ENCODE assay signal across 9 cellular contexts in genomic region chr3:184186902-184187207, GRCh38. TPM values are rescaled to one million over a fixed set of nuclear protein-coding genes. Genes with fewer than 3 reads are reported as not detected.
DNase-seq lines count a peak whose midpoint lies in the region; ATAC-seq and TF ChIP-seq lines count a peak whose summit lies in the region.
"Had no signal": no experiment of that assay in that cellular context is flagged by ENCODE, and none has a peak within 500 bp of the region (broad histone marks: within the 10 kb centered on the region; RNA-seq: fewer than 3 reads in every experiment).

No MANE protein-coding gene starts in this region.

- TF ChIP-seq RAD21 in liver (IDR thresholded peaks at IDR 0.05), result no peak

- H3K9me3 Mint-ChIP-seq in activated T-cell treated with anti-CD3 and anti-CD28 coated beads, Interleukin-2, amount 50 U/mL, for 4 hours, result no peaks in the 10 kb centered on the region

- no peak for TF ChIP-seq POLR2A in adrenal gland (IDR thresholded peaks at IDR 0.05)
- no peak for TF ChIP-seq POLR2A in thyroid gland (IDR thresholded peaks at IDR 0.05)

- H3K27me3 ChIP-seq in adrenal gland (no peaks in the 10 kb centered on the region), liver (ENCODE audit: control insufficient read depth in 4 of 4, insufficient read depth in 4 of 4, low read length in 3 of 4) (no peaks in the 10 kb centered on the region), thyroid gland (no peaks in the 10 kb centered on the region)

- H3K27ac ChIP-seq in adrenal gland (peak overlapping the region; percentile 35 to 92 (median 87)), liver (ENCODE audit: low read depth in 1 of 2, low read length in 2 of 2) (peak overlapping the region in 1 of 2 donors; percentile 80), thyroid gland (peak overlapping the region in 1 of 3 donors; percentile 65)

- DNase-seq in activated T-cell treated with anti-CD3 and anti-CD28 coated beads, Interleukin-2, amount 50 U/mL, for 4 hours, result no peak
- DNase-seq in activated T-cell treated with anti-CD3 and anti-CD28 coated beads for 4 hours (no peak), adrenal gland (no peak), thyroid gland (no peak), NCI-H1436 (lab: John Stamatoyannopoulos, UW) (no peak), mucosa of gallbladder (ENCODE audit: low spot score) (no peak)

- H3K36me3 Mint-ChIP-seq in activated T-cell treated with anti-CD3 and anti-CD28 coated beads, Interleukin-2, amount 50 U/mL, for 4 hours (ENCODE audit: insufficient read depth), result peaks cover 42% of the 10 kb centered on the region

- 0 to 12% (median 8%) methylated on average over 1 to 3 of the region's 3 CpGs for WGBS in adrenal gland, 4 donors
- WGBS in liver, result 10% methylated on average over 3 of the region's 3 CpGs
- WGBS in thyroid gland, 2 donors, result 18 to 24% methylated on average over 3 of the region's 3 CpGs

- peaks cover 33% of the 10 kb centered on the region for H3K4me1 Mint-ChIP-seq in activated T-cell treated with anti-CD3 and anti-CD28 coated beads, Interleukin-2, amount 50 U/mL, for 4 hours (ENCODE audit: low read depth)

- peaks cover 24 to 52% of the 10 kb centered on the region in 2 donors for H3K4me1 ChIP-seq in adrenal gland (replicated peaks in 1 of 2)
- H3K4me1 ChIP-seq in liver (ENCODE audit: control insufficient read depth in 4 of 4, insufficient read depth in 4 of 4, low read length in 3 of 4), result peaks cover 2 to 25% (median 21%) of the 10 kb centered on the region in 4 donors
- H3K4me1 ChIP-seq in thyroid gland, result peaks cover 17 to 19% of the 10 kb centered on the region in 2 donors

- H3K9me3 ChIP-seq in adrenal gland (replicated peaks in 1 of 3) (no peaks in the 10 kb centered on the region), liver (ENCODE audit: control insufficient read depth in 4 of 4, low read length in 3 of 4) (no peaks in the 10 kb centered on the region), thyroid gland (no peaks in the 10 kb centered on the region)

- peak overlapping the region; percentile 36 to 95 for H3K9ac ChIP-seq in liver (ENCODE audit: low read depth in 1 of 2, low read length in 2 of 2)

- ATAC-seq in activated T-cell treated with anti-CD3 and anti-CD28 coated beads, Interleukin-2, amount 50 U/mL, for 4 hours, result no peak
- no peak for ATAC-seq in GM19455 (IDR thresholded peaks at IDR 0.05; ENCODE audit: unreplicated experiment)

- H3K36me3 ChIP-seq in adrenal gland (replicated peaks in 1 of 2), result peaks cover 0 to 75% of the 10 kb centered on the region in 2 donors
- H3K36me3 ChIP-seq in liver (ENCODE audit: control insufficient read depth in 4 of 4, insufficient read depth in 3 of 4, low read depth in 1 of 4, low read length in 3 of 4), result peaks cover 25 to 62% (median 58%) of the 10 kb centered on the region in 4 donors
- H3K36me3 ChIP-seq in thyroid gland, result peaks cover 45 to 48% of the 10 kb centered on the region in 2 donors

- H3K4me3 Mint-ChIP-seq in activated T-cell treated with anti-CD3 and anti-CD28 coated beads, Interleukin-2, amount 50 U/mL, for 4 hours, result peak overlapping the region; percentile 99

- H3K4me3 ChIP-seq in adrenal gland (peak overlapping the region in 3 of 4 donors; percentile 56 to 61 (median 61)), liver (ENCODE audit: low read depth in 1 of 3, low read length in 3 of 3) (peak overlapping the region; percentile 62 to 99 (median 72)), thyroid gland (replicated peaks in 1 of 3) (peak overlapping the region; percentile 46 to 91 (median 56))

- intact Hi-C loops in adrenal gland (cut with DNase I), result no loop called here
- intact Hi-C loops in thyroid gland (cut with DNase I), result loop anchor here (5.0 kb wide), 1 partner anchor 55 kb away; no protein-coding TSS in a partner anchor

- no peaks in the 10 kb centered on the region for H3K27me3 Mint-ChIP-seq in activated T-cell treated with anti-CD3 and anti-CD28 coated beads, Interleukin-2, amount 50 U/mL, for 4 hours (ENCODE audit: low read depth)

- TF ChIP-seq CTCF in adrenal gland (IDR thresholded peaks at IDR 0.05), result no peak
- TF ChIP-seq CTCF in liver (IDR thresholded peaks at IDR 0.05; ENCODE audit: low read depth, low read length, missing input control), result no peak
- no peak for TF ChIP-seq CTCF in thyroid gland (IDR thresholded peaks at IDR 0.05)

TF ChIP-seq in liver, 16 proteins besides CTCF, POLR2A, EP300 and RAD21:
- TF ChIP-seq RXRA (IDR thresholded peaks at IDR 0.05) (no peak), YY1 (IDR thresholded peaks at IDR 0.05) (no peak), NR2F2 (IDR thresholded peaks at IDR 0.05) (no peak), JUND (IDR thresholded peaks at IDR 0.05) (no peak), GABPA (IDR thresholded peaks at IDR 0.05 in 1 of 2, conservative IDR thresholded peaks at IDR 0.05 in 1 of 2) (no peak), MAX (IDR thresholded peaks at IDR 0.05) (no peak), TAF1 (conservative IDR thresholded peaks at IDR 0.05) (no peak), HNF4A (conservative IDR thresholded peaks at IDR 0.05) (no peak), FOXA2 (IDR thresholded peaks at IDR 0.05) (no peak), ZBTB33 (IDR thresholded peaks at IDR 0.05) (no peak), HNF4G (IDR thresholded peaks at IDR 0.05) (no peak)
TF ChIP-seq in liver: peak in this region for 0.

RNA-seq across cellular contexts. Expression of gene ABCF3, which starts 0.9 kb away (rescaled TPM):
- total RNA-seq in activated T-cell treated with anti-CD3 and anti-CD28 coated beads, Interleukin-2, amount 50 U/mL, for 4 hours, result 10 to 100 TPM; 79.7 to 91.2 (median 84.4) TPM
- total RNA-seq in adrenal gland (100 to 1,000 TPM; 123 to 292 (median 182) TPM), liver (10 to 100 TPM; 28.1 to 59.2 TPM), thyroid gland (10 to 100 TPM; 51.1 to 83.4 (median 72.6) TPM), mucosa of gallbladder (77.4 TPM)
- polyA plus RNA-seq in adrenal gland (100 to 1,000 TPM; 189 to 353 (median 289) TPM), liver (10 to 100 TPM; 29.7 to 37.8 TPM)

RNA-seq across cellular contexts. Expression of gene AP2M1, which starts 12.2 kb away (rescaled TPM):
- total RNA-seq in activated T-cell treated with anti-CD3 and anti-CD28 coated beads, Interleukin-2, amount 50 U/mL, for 4 hours, result 100 to 1,000 TPM; 242 to 255 (median 251) TPM
- total RNA-seq in adrenal gland (100 to 1,000 TPM; 305 to 700 (median 595) TPM), liver (100 to 1,000 TPM; 114 to 200 TPM), thyroid gland (100 to 1,000 TPM; 180 to 302 (median 212) TPM), mucosa of gallbladder (322 TPM)
- polyA plus RNA-seq in adrenal gland (100 to 1,000 TPM; 250 to 882 (median 362) TPM), liver (100 to 1,000 TPM in 1 of 2 donors, 10 to 100 TPM in 1; 71.9 to 155 TPM)

RNA-seq across cellular contexts. Expression of gene DVL3, which starts 31.7 kb away (rescaled TPM):
- 10 to 100 TPM; 38.7 to 46.4 (median 40.3) TPM for total RNA-seq in activated T-cell treated with anti-CD3 and anti-CD28 coated beads, Interleukin-2, amount 50 U/mL, for 4 hours
- total RNA-seq in adrenal gland, result 10 to 100 TPM; 39.4 to 94.1 (median 65.6) TPM
- polyA plus RNA-seq in adrenal gland, result 10 to 100 TPM; 45.8 to 92.9 (median 69.8) TPM
- total RNA-seq in liver, result 10 to 100 TPM; 19.2 to 26.3 TPM
- 10 to 100 TPM in 1 of 2 donors, 1 to 10 TPM in 1; 8.6 to 15.7 TPM for polyA plus RNA-seq in liver
- total RNA-seq in thyroid gland, result 100 to 1,000 TPM in 1 of 4 donors, 10 to 100 TPM in 3; 48.2 to 137 (median 65.3) TPM
- total RNA-seq in mucosa of gallbladder, result 99.2 TPM

RNA-seq across cellular contexts. Expression of gene VWA5B2, which starts 42.5 kb away (rescaled TPM):
- under 1 TPM in 1 of 3 donors, not detected in 2; 0.16 TPM for total RNA-seq in activated T-cell treated with anti-CD3 and anti-CD28 coated beads, Interleukin-2, amount 50 U/mL, for 4 hours
- total RNA-seq in adrenal gland, result 100 to 1,000 TPM in 3 of 8 donors, 10 to 100 TPM in 5; 12.2 to 140 (median 65.8) TPM
- polyA plus RNA-seq in adrenal gland, result 1,000 to 10,000 TPM in 1 of 3 donors, 100 to 1,000 TPM in 1, 10 to 100 TPM in 1; 29.8 to 1,120 (median 268) TPM
- under 1 TPM; under 0.01 to 0.14 TPM for total RNA-seq in liver
- polyA plus RNA-seq in liver, result under 1 TPM in 1 of 2 donors, not detected in 1; 0.08 TPM
- under 1 TPM in 3 of 4 donors, not detected in 1; 0.42 to 0.88 (median 0.45) TPM for total RNA-seq in thyroid gland
- not detected for total RNA-seq in mucosa of gallbladder
- total RNA-seq: myocyte had no signal

RNA-seq across cellular contexts. Expression of gene EIF2B5, which starts 51.7 kb away (rescaled TPM):
- total RNA-seq in activated T-cell treated with anti-CD3 and anti-CD28 coated beads, Interleukin-2, amount 50 U/mL, for 4 hours, result 10 to 100 TPM; 91.7 to 94.5 (median 92.6) TPM
- total RNA-seq in adrenal gland, result 10 to 100 TPM; 19.1 to 44.2 (median 38.0) TPM
- polyA plus RNA-seq in adrenal gland, result 10 to 100 TPM; 45.9 to 56.1 (median 49.0) TPM
- 10 to 100 TPM; 28.2 to 34.3 TPM for total RNA-seq in liver
- 10 to 100 TPM; 19.0 to 20.6 TPM for polyA plus RNA-seq in liver
- total RNA-seq in thyroid gland, result 10 to 100 TPM; 27.9 to 46.5 (median 42.2) TPM
- total RNA-seq in mucosa of gallbladder, result 35.5 TPM
